In genomic region chr7:50317221-50317678, GRCh38 we compare ENCODE assay signal across 8 cellular contexts. TPM values are rescaled to one million over a fixed set of nuclear protein-coding genes. Genes with fewer than 3 reads are reported as not detected.
A peak's percentile ranks its signal among the peaks of the same experiment; 100 is the strongest.
DNase-seq lines count a peak whose midpoint lies in the region; ATAC-seq and TF ChIP-seq lines count a peak whose summit lies in the region.

No MANE protein-coding gene starts in this region.

- H3K27me3 Mint-ChIP-seq in activated T-cell treated with anti-CD3 and anti-CD28 coated beads, Interleukin-2, amount 50 U/mL, for 4 hours (ENCODE audit: low read depth): no peaks in the 10 kb centered on the region
- no peaks in the 10 kb centered on the region for H3K27me3 Mint-ChIP-seq in activated B cell treated with CpG ODN at 0.5 μM for 24 hours
- no peaks in the 10 kb centered on the region for H3K27me3 Mint-ChIP-seq in stimulated activated naive CD8-positive, alpha-beta T cell treated with anti-CD3 and anti-CD28 coated beads, Interleukin-15, amount 100 ng/mL, for 72 hours

- POLR2A ChIA-PET in activated B cell treated with CpG ODN at 0.5 μM for 24 hours (lab: Charles Lee) (interaction anchor here (0.7 to 9.1 kb wide), 11 partner anchors 10 to 104 kb away, joined by 3 to 101 read pairs (median 4); partner anchors contain the start of gene IKZF1), RWPE1 (lab: Yijun Ruan, JAX; ENCODE audit: low non-redundant PET) (interaction anchor here (0.6 kb wide), 1 partner anchor 112 kb away, joined by 3 read pairs; no protein-coding TSS in a partner anchor)

- peaks cover 96% of the 10 kb centered on the region for H3K4me1 Mint-ChIP-seq in activated T-cell treated with anti-CD3 and anti-CD28 coated beads, Interleukin-2, amount 50 U/mL, for 4 hours (ENCODE audit: low read depth)
- peaks cover 96% of the 10 kb centered on the region for H3K4me1 Mint-ChIP-seq in activated B cell treated with CpG ODN at 0.5 μM for 24 hours
- peaks cover 95% of the 10 kb centered on the region for H3K4me1 Mint-ChIP-seq in stimulated activated naive CD8-positive, alpha-beta T cell treated with anti-CD3 and anti-CD28 coated beads, Interleukin-15, amount 100 ng/mL, for 72 hours

- peak overlapping the region; percentile 96 for H3K27ac Mint-ChIP-seq in activated B cell treated with CpG ODN at 0.5 μM for 24 hours
- H3K27ac Mint-ChIP-seq in stimulated activated naive CD8-positive, alpha-beta T cell treated with anti-CD3 and anti-CD28 coated beads, Interleukin-15, amount 100 ng/mL, for 72 hours: peak overlapping the region in 1 of 2 donors; percentile 96

- CTCF ChIA-PET in activated B cell treated with CpG ODN at 0.5 μM for 24 hours (lab: Charles Lee) (interaction anchor here (0.6 to 2.3 kb wide), 8 partner anchors 9 to 111 kb away, joined by 3 to 18 read pairs (median 5); no protein-coding TSS in a partner anchor), RWPE1 (lab: Yijun Ruan, JAX) (no interaction called here)

- H3K27ac ChIP-seq in RWPE1: no peak overlapping the region

- no peak for DNase-seq in activated T-cell treated with anti-CD3 and anti-CD28 coated beads, Interleukin-2, amount 50 U/mL, for 4 hours
- DNase-seq in activated T-cell treated with anti-CD3 and anti-CD28 coated beads, Interleukin-2, amount 50 U/mL, for 1 hour: no peak
- DNase-seq in activated B cell treated with CpG ODN at 0.5 μM for 24 hours (no peak), RWPE1 (ENCODE audit: low spot score) (no peak), SKM-1 treated with dmso at 0.1 percent for 144 hours (lab: John Stamatoyannopoulos, UW; ENCODE audit: unreplicated experiment) (no peak), NCI-H187 treated with DMSO at 0.1 percent for 48 hours (lab: John Stamatoyannopoulos, UW) (no peak)
- DNase-seq in stimulated activated naive CD8-positive, alpha-beta T cell treated with anti-CD3 and anti-CD28 coated beads, Interleukin-15, amount 100 ng/mL, for 72 hours: peak in 1 of 2 donors; percentile 74

- intact Hi-C loops in activated B cell treated with CpG ODN at 0.5 μM for 24 hours (cut with micrococcal nuclease): loop anchor here (1.0 to 2.0 kb wide), 5 partner anchors 10 to 112 kb away; no protein-coding TSS in a partner anchor

- peaks cover 31% of the 10 kb centered on the region for H3K36me3 Mint-ChIP-seq in activated T-cell treated with anti-CD3 and anti-CD28 coated beads, Interleukin-2, amount 50 U/mL, for 4 hours (ENCODE audit: insufficient read depth)
- H3K36me3 Mint-ChIP-seq in activated B cell treated with CpG ODN at 0.5 μM for 24 hours (ENCODE audit: low read depth): peaks cover 70% of the 10 kb centered on the region

- peak; percentile 76 for ATAC-seq in activated T-cell treated with anti-CD3 and anti-CD28 coated beads, Interleukin-2, amount 50 U/mL, for 4 hours
- ATAC-seq in HG02973 (IDR thresholded peaks at IDR 0.05; ENCODE audit: unreplicated experiment) (peak; percentile 69), activated B cell treated with CpG ODN at 0.5 μM for 24 hours (ENCODE audit: low read depth) (peak; percentile 63)
- peak; percentile 93 for ATAC-seq in stimulated activated naive CD8-positive, alpha-beta T cell treated with anti-CD3 and anti-CD28 coated beads, Interleukin-15, amount 100 ng/mL, for 72 hours

- TF ChIP-seq CTCF in activated B cell treated with CpG ODN at 0.5 μM for 24 hours (IDR thresholded peaks at IDR 0.05) (no peak), RWPE1 (conservative IDR thresholded peaks at IDR 0.05; ENCODE audit: low read depth) (no peak)

- no peaks in the 10 kb centered on the region for H3K9me3 Mint-ChIP-seq in activated T-cell treated with anti-CD3 and anti-CD28 coated beads, Interleukin-2, amount 50 U/mL, for 4 hours
- no peaks in the 10 kb centered on the region for H3K9me3 Mint-ChIP-seq in activated B cell treated with CpG ODN at 0.5 μM for 24 hours
- no peaks in the 10 kb centered on the region for H3K9me3 Mint-ChIP-seq in stimulated activated naive CD8-positive, alpha-beta T cell treated with anti-CD3 and anti-CD28 coated beads, Interleukin-15, amount 100 ng/mL, for 72 hours

- peak overlapping the region; percentile 85 for H3K4me3 Mint-ChIP-seq in activated T-cell treated with anti-CD3 and anti-CD28 coated beads, Interleukin-2, amount 50 U/mL, for 4 hours
- H3K4me3 Mint-ChIP-seq in activated B cell treated with CpG ODN at 0.5 μM for 24 hours: peak overlapping the region; percentile 74
- H3K4me3 Mint-ChIP-seq in stimulated activated naive CD8-positive, alpha-beta T cell treated with anti-CD3 and anti-CD28 coated beads, Interleukin-15, amount 100 ng/mL, for 72 hours: peak overlapping the region; percentile 72 to 98

RNA-seq across cellular contexts. Expression of gene IKZF1, which starts 12.7 kb away (rescaled TPM):
- 100 to 1,000 TPM; 168 to 229 (median 228) TPM for total RNA-seq in activated T-cell treated with anti-CD3 and anti-CD28 coated beads, Interleukin-2, amount 50 U/mL, for 4 hours
- 301 and 325 TPM in 2 replicates for total RNA-seq in activated B cell treated with CpG ODN at 0.5 μM for 24 hours
